In the genomic region with DNA sequence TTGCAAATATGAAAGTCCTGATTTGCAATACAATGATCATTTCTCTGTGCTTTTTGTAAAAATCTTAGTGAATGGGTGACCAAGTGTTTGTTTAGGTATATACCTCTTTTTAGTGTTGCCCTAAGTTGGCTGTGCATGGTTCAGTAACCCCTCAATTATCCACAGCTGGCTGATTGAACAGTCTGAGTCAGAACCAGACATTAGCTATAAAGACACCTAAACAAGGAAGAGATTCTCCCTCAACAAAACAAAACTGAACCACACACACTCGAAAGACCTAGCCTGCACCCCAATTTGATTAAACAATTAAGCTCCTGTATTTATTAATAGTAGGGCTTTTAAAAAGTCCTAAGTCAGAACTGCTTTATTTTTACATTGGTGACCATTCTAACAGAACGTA, we compare ENCODE assay signal across 8 cellular contexts. TPM values are rescaled to one million over a fixed set of nuclear protein-coding genes. Genes with fewer than 3 reads are reported as not detected.
DNase-seq lines count a peak whose midpoint lies in the region; ATAC-seq and TF ChIP-seq lines count a peak whose summit lies in the region.

No MANE protein-coding gene starts in this region.

- no peaks in the 10 kb centered on the region for H3K27me3 ChIP-seq in ascending aorta
- no peaks in the 10 kb centered on the region for H3K27me3 ChIP-seq in neutrophil

- H3K4me1 ChIP-seq in ascending aorta (peaks cover 0 to 16% of the 10 kb centered on the region in 2 donors), neutrophil (ENCODE audit: control insufficient read depth in 1 of 2, insufficient read depth in 1 of 2, low read depth in 1 of 2, low read length in 1 of 2) (peaks cover 44 to 46% of the 10 kb centered on the region in 2 experiments)

- H3K4me3 ChIP-seq in ascending aorta (peak overlapping the region in 1 of 2 donors; percentile 20), neutrophil (ENCODE audit: low read depth in 1 of 2, low read length in 1 of 2) (peak overlapping the region in 1 of 2 experiments; percentile 89)

- H3K27ac ChIP-seq in ascending aorta (peak overlapping the region; percentile 93 to 98), neutrophil (peak overlapping the region; percentile 96)

- H3K9me3 ChIP-seq in ascending aorta, result no peaks in the 10 kb centered on the region
- no peaks in the 10 kb centered on the region for H3K9me3 ChIP-seq in neutrophil

- TF ChIP-seq CTCF in ascending aorta (IDR thresholded peaks at IDR 0.05) (no peak), neutrophil (IDR thresholded peaks at IDR 0.05) (no peak)

- DNase-seq in ACHN (peak; percentile 61), ascending aorta (ENCODE audit: low spot score in 2 of 2) (no peak), amniotic stem cell (lab: John Stamatoyannopoulos, UW) (no peak), 8988T (no peak), SHP77 treated with DMSO at 0.1 percent for 48 hours (lab: John Stamatoyannopoulos, UW) (no peak)

- ATAC-seq in GM18861 (IDR thresholded peaks at IDR 0.05; ENCODE audit: unreplicated experiment), result peak; percentile 43
- peak; percentile 36 for ATAC-seq in HG03342 (IDR thresholded peaks at IDR 0.05; ENCODE audit: unreplicated experiment)

- H3K36me3 ChIP-seq in ascending aorta (no peaks in the 10 kb centered on the region), neutrophil (peaks cover 4% of the 10 kb centered on the region)

- in situ Hi-C loops in ACHN (cut with HindIII; ENCODE audit: low pct_ligation_motif_present, low pct_unique_long_range_greater_than_20kb, low sequenced_read_pairs), result no loop called here

- intact Hi-C loops in ascending aorta (cut with DNase I), result loop anchor here (5.0 kb wide), 1 partner anchor 58 kb away; no protein-coding TSS in a partner anchor

RNA-seq across cellular contexts. Expression of gene RSBN1L, which starts 2.8 kb away (rescaled TPM):
- total RNA-seq in ascending aorta, result 12.8 TPM
